Comparison of ENCODE assay signal across 15 cellular contexts in genomic region chr7:33043434-33043833, GRCh38. TPM values are rescaled to one million over a fixed set of nuclear protein-coding genes. Genes with fewer than 3 reads are reported as not detected.
DNase-seq lines count a peak whose midpoint lies in the region; ATAC-seq and TF ChIP-seq lines count a peak whose summit lies in the region.
"Had no signal": no experiment of that assay in that cellular context is flagged by ENCODE, and none has a peak within 500 bp of the region (broad histone marks: within the 10 kb centered on the region; RNA-seq: fewer than 3 reads in every experiment).

No MANE protein-coding gene starts in this region.

- H3K27me3 Mint-ChIP-seq in HFFc6 (ENCODE audit: insufficient read depth) (no peaks in the 10 kb centered on the region), endothelial cell (ENCODE audit: unreplicated experiment) (no peaks in the 10 kb centered on the region)
- no peaks in the 10 kb centered on the region for H3K27me3 Mint-ChIP-seq in naive thymus-derived CD8-positive, alpha-beta T cell

- H3K36me3 Mint-ChIP-seq in HFFc6 (ENCODE audit: low read depth) (no peaks in the 10 kb centered on the region), endothelial cell (ENCODE audit: low read depth, unreplicated experiment) (no peaks in the 10 kb centered on the region)
- H3K36me3 Mint-ChIP-seq in naive thymus-derived CD8-positive, alpha-beta T cell, result peaks cover 0 to 2% (median 0%) of the 10 kb centered on the region in 3 donors

- H3K4me3 Mint-ChIP-seq in HFFc6 (no peak overlapping the region), endothelial cell (ENCODE audit: unreplicated experiment) (no peak overlapping the region)
- no peak overlapping the region for H3K4me3 Mint-ChIP-seq in naive thymus-derived CD8-positive, alpha-beta T cell

- H3K27ac Mint-ChIP-seq in HFFc6 (peak overlapping the region; percentile 37), endothelial cell (ENCODE audit: unreplicated experiment) (peak overlapping the region; percentile 10)
- H3K27ac Mint-ChIP-seq in naive thymus-derived CD8-positive, alpha-beta T cell, result peak overlapping the region in 7 of 10 donors; percentile 33 to 79 (median 52)

- H3K4me1 Mint-ChIP-seq in HFFc6 (ENCODE audit: low read depth) (peaks cover 48% of the 10 kb centered on the region), endothelial cell (ENCODE audit: unreplicated experiment) (peaks cover 17% of the 10 kb centered on the region)
- peaks cover 16 to 74% (median 43%) of the 10 kb centered on the region in 4 donors for H3K4me1 Mint-ChIP-seq in naive thymus-derived CD8-positive, alpha-beta T cell

- H3K9me3 Mint-ChIP-seq in HFFc6 (no peaks in the 10 kb centered on the region), endothelial cell (ENCODE audit: unreplicated experiment) (no peaks in the 10 kb centered on the region)
- H3K9me3 Mint-ChIP-seq in naive thymus-derived CD8-positive, alpha-beta T cell, result no peaks in the 10 kb centered on the region

- POLR2A ChIA-PET in naive thymus-derived CD8-positive, alpha-beta T cell (lab: Charles Lee), result no interaction called here

- no peak for ATAC-seq in naive thymus-derived CD8-positive, alpha-beta T cell
- ATAC-seq: stimulated activated naive CD8-positive, alpha-beta T cell treated with anti-CD3 and anti-CD28 coated beads, Interleukin-15, Interleukin-2, amounts not matched to agents 100 U/mL and 50 U/mL, for 24 hours had no signal

- H3K27ac ChIP-seq in 22Rv1, result peak overlapping the region; percentile 99

- TF ChIP-seq CTCF in 22Rv1 (IDR thresholded peaks at IDR 0.05), result no peak
- TF ChIP-seq CTCF in HFFc6 (IDR thresholded peaks at IDR 0.05), result no peak
- TF ChIP-seq CTCF in endothelial cell (IDR thresholded peaks at IDR 0.05; ENCODE audit: unreplicated experiment), result no peak

- DNase-seq in HFFc6 (no peak), endothelial cell (ENCODE audit: low spot score) (no peak), NCI-H2081 treated with DMSO at 0.1 percent for 48 hours (lab: John Stamatoyannopoulos, UW) (no peak), HK-2 (ENCODE audit: unreplicated experiment) (no peak), COLO668 (lab: John Stamatoyannopoulos, UW; ENCODE audit: unreplicated experiment) (no peak)
- no peak for DNase-seq in naive thymus-derived CD8-positive, alpha-beta T cell
- DNase-seq in activated T-cell treated with anti-CD3 and anti-CD28 coated beads, Interleukin-2, amount 50 U/mL, for 48 hours, result no peak
- DNase-seq: activated CD4-positive, CD25-positive, alpha-beta regulatory T cell; activated gamma-delta T cell; MG63; NCI-H226; SHP77; stimulated activated CD4-positive, alpha-beta T cell treated with anti-CD3 and anti-CD28 coated beads, Interleukin-15, amount 100 ng/mL, for 24 hours; stimulated activated naive CD8-positive, alpha-beta T cell treated with anti-CD3 and anti-CD28 coated beads, Interleukin-15, Interleukin-2, amounts not matched to agents 100 U/mL and 50 U/mL, for 24 hours had no signal

RNA-seq across cellular contexts. Expression of gene NT5C3A, which starts 19.1 kb away (rescaled TPM):
- 10 to 100 TPM; 15.3 to 19.4 (median 16.4) TPM for total RNA-seq in HFFc6 (2021; fragmentation: NEBNext Ultra II Directional; extraction: Animal tissue kit (Norgen Biotek cat#: 25700))
- 31.9 TPM for total RNA-seq in endothelial cell (ENCODE audit: unreplicated experiment)
- total RNA-seq in naive thymus-derived CD8-positive, alpha-beta T cell, result 10 to 100 TPM; 52.2 to 53.6 TPM
- 10 to 100 TPM; 44.6 to 53.9 (median 48.3) TPM for polyA plus RNA-seq in naive thymus-derived CD8-positive, alpha-beta T cell
